8 cellular contexts compared by ENCODE assay signal in genomic region chr22:45268167-45268957, GRCh38. TPM values are rescaled to one million over a fixed set of nuclear protein-coding genes. Genes with fewer than 3 reads are reported as not detected.
DNase-seq lines count a peak whose midpoint lies in the region; ATAC-seq and TF ChIP-seq lines count a peak whose summit lies in the region.

No MANE protein-coding gene starts in this region.

- H3K4me3 ChIP-seq in AG10803 (ENCODE audit: low read length) (peak overlapping the region; percentile 68), PC-9 (peak overlapping the region; percentile 69), colonic mucosa (peak overlapping the region; percentile 36), mononuclear cell (ENCODE audit: low read length) (peak overlapping the region; percentile 41)

- intact Hi-C loops in PC-9 (cut with micrococcal nuclease; ENCODE audit: unreplicated experiment) (loop anchor here (2.0 to 10.0 kb wide), 4 partner anchors 154 to 574 kb away; no protein-coding TSS in a partner anchor), colonic mucosa (cut with DNase I) (loop anchor here (5.0 kb wide), 1 partner anchor 284 kb away; no protein-coding TSS in a partner anchor)

- H3K9me3 ChIP-seq in PC-9 (ENCODE audit: insufficient read depth, low read depth) (no peaks in the 10 kb centered on the region), colonic mucosa (no peaks in the 10 kb centered on the region), mononuclear cell (ENCODE audit: low read depth, low read length) (no peaks in the 10 kb centered on the region)

- DNase-seq in AG10803 (ENCODE audit: low read depth), result no peak
- DNase-seq in PC-9, result no peak
- no peak for DNase-seq in colonic mucosa
- DNase-seq in activated gamma-delta T cell (lab: John Stamatoyannopoulos, UW), result no peak
- DNase-seq in dedifferentiated amniotic fluid mesenchymal stem cell (ENCODE audit: extremely low spot score), result no peak
- no peak for DNase-seq in activated CD8-positive, alpha-beta memory T cell treated with anti-CD3 and anti-CD28 coated beads, Interleukin-2, amount 50 U/mL, for 4 hours

- H3K4me2 ChIP-seq in PC-9, result peak overlapping the region; percentile 99

- peak overlapping the region; percentile 92 for H2AFZ ChIP-seq in PC-9

- H3K79me2 ChIP-seq in PC-9 (ENCODE audit: low read depth), result no peaks in the 10 kb centered on the region

- no TSS peak for BruUV-seq in PC-9 (replicated peaks; lab: Mats Ljungman, UMichigan)

- H3F3A ChIP-seq in PC-9 (ENCODE audit: insufficient read depth, low read depth), result peaks cover 4% of the 10 kb centered on the region; the same call in 1 of the 2 replicates

- H3K4me1 ChIP-seq in PC-9 (replicated peaks; ENCODE audit: insufficient read depth) (peaks cover 15% of the 10 kb centered on the region; the same call in 1 of the 2 replicates), colonic mucosa (peaks cover 13% of the 10 kb centered on the region), mononuclear cell (ENCODE audit: insufficient read depth, low read length) (peaks cover 26% of the 10 kb centered on the region)

- no peaks in the 10 kb centered on the region for H4K20me1 ChIP-seq in PC-9 (ENCODE audit: insufficient read depth)

- H3K27ac ChIP-seq in PC-9 (no peak overlapping the region), colonic mucosa (no peak overlapping the region)

- no peak for TF ChIP-seq CTCF in AG10803 (conservative IDR thresholded peaks at IDR 0.05; ENCODE audit: low read length)
- no peak for TF ChIP-seq CTCF in PC-9 (conservative IDR thresholded peaks at IDR 0.05)
- TF ChIP-seq CTCF in colonic mucosa (IDR thresholded peaks at IDR 0.05), result no peak

- H3K36me3 ChIP-seq in PC-9 (ENCODE audit: low read depth) (no peaks in the 10 kb centered on the region), colonic mucosa (no peaks in the 10 kb centered on the region)

- H3K27me3 ChIP-seq in PC-9 (ENCODE audit: insufficient read depth, low read depth) (no peaks in the 10 kb centered on the region), colonic mucosa (no peaks in the 10 kb centered on the region), mononuclear cell (ENCODE audit: insufficient read depth, low read length) (peaks cover 2% of the 10 kb centered on the region)

- POLR2A ChIA-PET in PC-9 (lab: Charles Lee; ENCODE audit: unreplicated experiment), result no interaction called here

- H3K9ac ChIP-seq in colonic mucosa (ENCODE audit: low read depth in 2 of 2, low read length in 2 of 2), result peak overlapping the region; percentile 66 to 69

- peak; percentile 9 for ATAC-seq in GM21423 (IDR thresholded peaks at IDR 0.05; ENCODE audit: unreplicated experiment)

- no peaks in the 10 kb centered on the region for H3K9me2 ChIP-seq in PC-9 (ENCODE audit: insufficient read depth)

- CTCF ChIA-PET in PC-9 (lab: Charles Lee), result interaction anchor here (0.6 kb wide), 1 partner anchor 684 kb away, joined by 4 read pairs; no protein-coding TSS in a partner anchor

RNA-seq across cellular contexts. Expression of gene UPK3A, which starts 16.4 kb away (rescaled TPM):
- total RNA-seq in PC-9 (2021) (1.0 and 1.4 TPM in 2 replicates), colonic mucosa (1 to 10 TPM in 1 of 2 donors, under 1 TPM in 1; 0.32 to 3.6 TPM), mononuclear cell (0.94 TPM)

RNA-seq across cellular contexts. Expression of gene KIAA0930, which starts 27.7 kb away (rescaled TPM):
- total RNA-seq in PC-9 (2021), result 55.5 and 62.6 TPM in 2 replicates
- total RNA-seq in colonic mucosa, result 10 to 100 TPM; 38.5 to 44.8 TPM
- total RNA-seq in mononuclear cell, result 20.5 TPM

RNA-seq across cellular contexts. Expression of gene FAM118A, which starts 41.4 kb away (rescaled TPM):
- total RNA-seq in PC-9 (2021) (24.4 and 35.4 TPM in 2 replicates), colonic mucosa (10 to 100 TPM; 36.1 to 75.3 TPM), mononuclear cell (37.7 TPM)
